Comparison of ENCODE assay signal across 9 cellular contexts in genomic region chr19:1255186-1256161, GRCh38. TPM values are rescaled to one million over a fixed set of nuclear protein-coding genes. Genes with fewer than 3 reads are reported as not detected.
A peak's percentile ranks its signal among the peaks of the same experiment; 100 is the strongest.
DNase-seq lines count a peak whose midpoint lies in the region; ATAC-seq, FAIRE-seq and TF ChIP-seq lines count a peak whose summit lies in the region.
"Had no signal": no experiment of that assay in that cellular context is flagged by ENCODE, and none has a peak within 500 bp of the region (broad histone marks: within the 10 kb centered on the region; RNA-seq: fewer than 3 reads in every experiment).

No MANE protein-coding gene starts in this region.

- no peaks in the 10 kb centered on the region for H3K9me3 ChIP-seq in right atrium auricular region

- H3K36me3 ChIP-seq in right atrium auricular region (peaks cover 63% of the 10 kb centered on the region), rectal smooth muscle tissue (ENCODE audit: control insufficient read depth, insufficient read depth, low read length) (peaks cover 28% of the 10 kb centered on the region)

- peaks cover 48% of the 10 kb centered on the region for H3K4me1 Mint-ChIP-seq in CD14-positive monocyte
- H3K4me1 Mint-ChIP-seq in WTC11: peaks cover 31% of the 10 kb centered on the region

- intact Hi-C loops in CD14-positive monocyte (cut with micrococcal nuclease): no loop called here

- H3K9ac ChIP-seq in rectal smooth muscle tissue (ENCODE audit: low read length): peak overlapping the region; percentile 10

- ATAC-seq in WTC11 (no peak), HG02885 (IDR thresholded peaks at IDR 0.05; ENCODE audit: poor library complexity, unreplicated experiment) (no peak), GM21786 (IDR thresholded peaks at IDR 0.05; ENCODE audit: unreplicated experiment) (no peak), GM18511 (IDR thresholded peaks at IDR 0.05; ENCODE audit: unreplicated experiment) (no peak)

- no peak for TF ChIP-seq POLR2A in GM12891 (IDR thresholded peaks at IDR 0.05; ENCODE audit: low read depth, low read length)

- peaks cover 0 to 6% (median 0%) of the 10 kb centered on the region in 3 donors for H3K27me3 Mint-ChIP-seq in CD14-positive monocyte (ENCODE audit: low read depth in 3 of 3)
- H3K27me3 Mint-ChIP-seq in WTC11 (ENCODE audit: low read depth): no peaks in the 10 kb centered on the region

- H3K4me3 Mint-ChIP-seq in CD14-positive monocyte (no peak overlapping the region), WTC11 (no peak overlapping the region)

- no peak for FAIRE-seq in GM12891 (lab: Jason Lieb, UNC)

- H3K4me3 ChIP-seq in right atrium auricular region: no peak overlapping the region
- no peak overlapping the region for H3K4me3 ChIP-seq in rectal smooth muscle tissue (ENCODE audit: low read length)

- H3K27ac Mint-ChIP-seq in CD14-positive monocyte: peak overlapping the region; percentile 51 to 89 (median 81)
- H3K27ac Mint-ChIP-seq in WTC11: no peak overlapping the region

- peaks cover 37 to 59% of the 10 kb centered on the region in 2 donors for H3K36me3 Mint-ChIP-seq in CD14-positive monocyte
- peaks cover 38% of the 10 kb centered on the region for H3K36me3 Mint-ChIP-seq in WTC11

- peaks cover 0 to 2% (median 0%) of the 10 kb centered on the region in 7 donors for H3K9me3 Mint-ChIP-seq in CD14-positive monocyte
- no peaks in the 10 kb centered on the region for H3K9me3 Mint-ChIP-seq in WTC11

- POLR2A ChIA-PET in WTC11 (lab: Charles Lee): interaction anchor here (0.6 to 0.9 kb wide), 3 partner anchors 14 to 148 kb away, joined by 3 to 7 read pairs (median 3); partner anchors contain the start of gene CIRBP

- H3K27me3 ChIP-seq in right atrium auricular region (no peaks in the 10 kb centered on the region), rectal smooth muscle tissue (ENCODE audit: control insufficient read depth, insufficient read depth, low read length) (no peaks in the 10 kb centered on the region)

- TF ChIP-seq CTCF in CD14-positive monocyte (IDR thresholded peaks at IDR 0.05): no peak
- TF ChIP-seq CTCF in WTC11 (IDR thresholded peaks at IDR 0.05): no peak
- no peak for TF ChIP-seq CTCF in right atrium auricular region (IDR thresholded peaks at IDR 0.05)

- CTCF ChIA-PET in WTC11 (lab: Charles Lee): interaction anchor here (0.7 to 15.6 kb wide), 5 partner anchors 11 to 189 kb away, joined by 3 to 648 read pairs (median 4); partner anchors contain the start of genes ATP5F1D and CIRBP

- H3K27ac ChIP-seq in right atrium auricular region (peak overlapping the region; percentile 97 to 100), rectal smooth muscle tissue (ENCODE audit: low read depth, low read length) (peak overlapping the region; percentile 100)

- DNase-seq in CD14-positive monocyte (ENCODE audit: low spot score): no peak
- DNase-seq in WTC11 (ENCODE audit: low spot score): no peak
- no peak for DNase-seq in right atrium auricular region (ENCODE audit: low spot score)
- no peak for DNase-seq in GM12891 (ENCODE audit: insufficient read length, low spot score)
- DNase-seq: SHP77 had no signal

- peaks cover 0 to 98% of the 10 kb centered on the region in 2 donors for H3K4me1 ChIP-seq in right atrium auricular region
- peaks cover 29% of the 10 kb centered on the region for H3K4me1 ChIP-seq in rectal smooth muscle tissue (ENCODE audit: control insufficient read depth, insufficient read depth, low read length)

TF ChIP-seq in WTC11, 78 proteins besides CTCF, POLR2A, EP300 and RAD21:
- TF ChIP-seq ZNF396 (CRISPR knock-in tag; IDR thresholded peaks at IDR 0.05; ENCODE audit: borderline replicate concordance): no peak
- TF ChIP-seq, protein P1, sequence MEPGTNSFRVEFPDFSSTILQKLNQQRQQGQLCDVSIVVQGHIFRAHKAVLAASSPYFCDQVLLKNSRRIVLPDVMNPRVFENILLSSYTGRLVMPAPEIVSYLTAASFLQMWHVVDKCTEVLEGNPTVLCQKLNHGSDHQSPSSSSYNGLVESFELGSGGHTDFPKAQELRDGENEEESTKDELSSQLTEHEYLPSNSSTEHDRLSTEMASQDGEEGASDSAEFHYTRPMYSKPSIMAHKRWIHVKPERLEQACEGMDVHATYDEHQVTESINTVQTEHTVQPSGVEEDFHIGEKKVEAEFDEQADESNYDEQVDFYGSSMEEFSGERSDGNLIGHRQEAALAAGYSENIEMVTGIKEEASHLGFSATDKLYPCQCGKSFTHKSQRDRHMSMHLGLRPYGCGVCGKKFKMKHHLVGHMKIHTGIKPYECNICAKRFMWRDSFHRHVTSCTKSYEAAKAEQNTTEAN (CRISPR knock-in tag; IDR thresholded peaks at IDR 0.05): 0 out of 2 replicates have a peak, but pooled peaks have one; percentile 27
- TF ChIP-seq, protein P2, sequence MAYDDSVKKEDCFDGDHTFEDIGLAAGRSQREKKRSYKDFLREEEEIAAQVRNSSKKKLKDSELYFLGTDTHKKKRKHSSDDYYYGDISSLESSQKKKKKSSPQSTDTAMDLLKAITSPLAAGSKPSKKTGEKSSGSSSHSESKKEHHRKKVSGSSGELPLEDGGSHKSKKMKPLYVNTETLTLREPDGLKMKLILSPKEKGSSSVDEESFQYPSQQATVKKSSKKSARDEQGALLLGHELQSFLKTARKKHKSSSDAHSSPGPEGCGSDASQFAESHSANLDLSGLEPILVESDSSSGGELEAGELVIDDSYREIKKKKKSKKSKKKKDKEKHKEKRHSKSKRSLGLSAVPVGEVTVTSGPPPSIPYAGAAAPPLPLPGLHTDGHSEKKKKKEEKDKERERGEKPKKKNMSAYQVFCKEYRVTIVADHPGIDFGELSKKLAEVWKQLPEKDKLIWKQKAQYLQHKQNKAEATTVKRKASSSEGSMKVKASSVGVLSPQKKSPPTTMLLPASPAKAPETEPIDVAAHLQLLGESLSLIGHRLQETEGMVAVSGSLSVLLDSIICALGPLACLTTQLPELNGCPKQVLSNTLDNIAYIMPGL (CRISPR knock-in tag; IDR thresholded peaks at IDR 0.05): 0 out of 2 replicates have a peak, but pooled peaks have one; percentile 36

TF ChIP-seq in GM12891, 5 proteins besides CTCF, POLR2A, EP300 and RAD21:
- TF ChIP-seq TAF1 (IDR thresholded peaks at IDR 0.05; ENCODE audit: low read depth, low read length) (no peak), PAX5 (IDR thresholded peaks at IDR 0.05; ENCODE audit: insufficient read depth, low read length, severe bottlenecking) (no peak), POLR2AphosphoS5 (IDR thresholded peaks at IDR 0.05; ENCODE audit: low read depth, low read length) (no peak), SPI1 (IDR thresholded peaks at IDR 0.05; ENCODE audit: low read depth, low read length) (no peak), POU2F2 (IDR thresholded peaks at IDR 0.05; ENCODE audit: low read depth, low read length) (no peak)

RNA-seq across cellular contexts. Expression of gene MIDN, which starts 7.1 kb away (rescaled TPM):
- 10 to 100 TPM in 1 of 2 donors, 1 to 10 TPM in 1; 5.6 to 11.0 TPM for polyA plus RNA-seq in CD14-positive monocyte
- total RNA-seq in WTC11 (2021) (189 to 190 TPM (median 189 TPM) in 3 replicates), right atrium auricular region (10 to 100 TPM; 42.1 to 42.2 TPM)
- 16.2 TPM for polyA plus RNA-seq in GM12891 (2012; ENCODE audit: low read depth, missing spikeins)

RNA-seq across cellular contexts. Expression of gene CIRBP, which starts 13.7 kb away (rescaled TPM):
- polyA plus RNA-seq in CD14-positive monocyte: 10 to 100 TPM; 39.6 to 51.1 TPM
- 256 to 298 TPM (median 256 TPM) in 3 replicates for total RNA-seq in WTC11 (2021)
- total RNA-seq in right atrium auricular region: 100 to 1,000 TPM; 288 to 385 TPM
- 297 TPM for polyA plus RNA-seq in GM12891 (2012; ENCODE audit: low read depth, missing spikeins)

RNA-seq across cellular contexts. Expression of gene ATP5F1D, which starts 13.9 kb away (rescaled TPM):
- 100 to 1,000 TPM; 143 to 160 TPM for polyA plus RNA-seq in CD14-positive monocyte
- total RNA-seq in WTC11 (2021) (262 to 277 TPM (median 270 TPM) in 3 replicates), right atrium auricular region (100 to 1,000 TPM; 193 to 269 TPM)
- polyA plus RNA-seq in GM12891 (2012; ENCODE audit: low read depth, missing spikeins): 209 TPM

RNA-seq across cellular contexts. Expression of gene CBARP, which starts 17.7 kb away (rescaled TPM):
- polyA plus RNA-seq in CD14-positive monocyte: not detected
- total RNA-seq in WTC11 (2021) (21.9 to 23.6 TPM (median 23.4 TPM) in 3 replicates), right atrium auricular region (1 to 10 TPM; 2.4 to 2.6 TPM)
- 1.5 TPM for polyA plus RNA-seq in GM12891 (2012; ENCODE audit: low read depth, missing spikeins)

RNA-seq across cellular contexts. Expression of gene FAM174C, which starts 19.9 kb away (rescaled TPM):
- 10 to 100 TPM; 40.0 to 56.2 TPM for polyA plus RNA-seq in CD14-positive monocyte
- total RNA-seq in WTC11 (2021) (59.4 to 65.9 TPM (median 65.7 TPM) in 3 replicates), right atrium auricular region (10 to 100 TPM; 28.9 to 29.8 TPM)
- 47.7 TPM for polyA plus RNA-seq in GM12891 (2012; ENCODE audit: low read depth, missing spikeins)
